ENCODE assay signal across 8 cellular contexts in genomic region chr11:103028304-103029020, GRCh38.
DNase-seq lines count a peak whose midpoint lies in the region; ATAC-seq lines count a peak whose summit lies in the region.
"Not testable (repeated sequence)": the region's sequence is repeated elsewhere in the genome, so short reads cannot be mapped to it uniquely, and the experiment has no call there.

No MANE protein-coding gene starts in this region.

- H3K27ac Mint-ChIP-seq in activated T-cell treated with anti-CD3 and anti-CD28 coated beads, Interleukin-2, amount 50 U/mL, for 72 hours, result peak overlapping the region; percentile 95

- H3K9me3 Mint-ChIP-seq in activated T-cell treated with anti-CD3 and anti-CD28 coated beads, Interleukin-2, amount 50 U/mL, for 72 hours, result not testable (repeated sequence)

- peaks cover 49% of the 10 kb centered on the region for H3K4me1 Mint-ChIP-seq in activated T-cell treated with anti-CD3 and anti-CD28 coated beads, Interleukin-2, amount 50 U/mL, for 72 hours (ENCODE audit: low read depth)

- peak; percentile 4 for DNase-seq in GM19238 (ENCODE audit: insufficient read length, low spot score)
- peak; percentile 15 for DNase-seq in MV-4-11 (lab: John Stamatoyannopoulos, UW)
- DNase-seq in activated T-cell treated with anti-CD3 and anti-CD28 coated beads, Interleukin-2, amount 50 U/mL, for 72 hours, result peak; percentile 58 to 65
- DNase-seq in stimulated activated CD4-positive, alpha-beta T cell treated with anti-CD3 and anti-CD28 coated beads, Interleukin-15, amount 100 ng/mL, for 24 hours, result peak; percentile 5

- peak overlapping the region; percentile 60 to 61 for H3K4me3 Mint-ChIP-seq in activated T-cell treated with anti-CD3 and anti-CD28 coated beads, Interleukin-2, amount 50 U/mL, for 72 hours

- not testable (repeated sequence) for H3K36me3 Mint-ChIP-seq in activated T-cell treated with anti-CD3 and anti-CD28 coated beads, Interleukin-2, amount 50 U/mL, for 72 hours (ENCODE audit: insufficient read depth in 2 of 2)

- not testable (repeated sequence) for H3K27me3 Mint-ChIP-seq in activated T-cell treated with anti-CD3 and anti-CD28 coated beads, Interleukin-2, amount 50 U/mL, for 72 hours (ENCODE audit: low read depth)

- ATAC-seq in GM18499 (IDR thresholded peaks at IDR 0.05; ENCODE audit: insufficient read depth, unreplicated experiment), result peak; percentile 96
- peak; percentile 90 for ATAC-seq in GM21515 (IDR thresholded peaks at IDR 0.05; ENCODE audit: unreplicated experiment)
- ATAC-seq in HG02840 (IDR thresholded peaks at IDR 0.05; ENCODE audit: low FRiP score, unreplicated experiment), result peak; percentile 94
- ATAC-seq in HG03139 (IDR thresholded peaks at IDR 0.05; ENCODE audit: unreplicated experiment), result peak; percentile 84
- peak; percentile 97 for ATAC-seq in activated T-cell treated with anti-CD3 and anti-CD28 coated beads, Interleukin-2, amount 50 U/mL, for 72 hours (replicated peaks in 1 of 2)

Comparison
In these comparisons a context has a peak if more than half of its experiments do, and no peak if none do; other contexts are left out.
1. Peak in every context shown above with its lines: DNase-seq and ATAC-seq.
2. DNase-seq: peak in every context shown above with its lines; median percentile 62 in activated T-cell treated with anti-CD3 and anti-CD28 coated beads, Interleukin-2, amount 50 U/mL, for 72 hours; 15 in MV-4-11; 5 in stimulated activated CD4-positive, alpha-beta T cell treated with anti-CD3 and anti-CD28 coated beads, Interleukin-15, amount 100 ng/mL, for 24 hours; 4 in GM19238.